ENCODE assay signal across 15 cellular contexts in genomic region chr6:98828210-98828798, GRCh38. TPM values are rescaled to one million over a fixed set of nuclear protein-coding genes. Genes with fewer than 3 reads are reported as not detected.
A peak's percentile ranks its signal among the peaks of the same experiment; 100 is the strongest.
DNase-seq lines count a peak whose midpoint lies in the region; ATAC-seq and TF ChIP-seq lines count a peak whose summit lies in the region.
"Had no signal": no experiment of that assay in that cellular context is flagged by ENCODE, and none has a peak within 500 bp of the region (broad histone marks: within the 10 kb centered on the region; RNA-seq: fewer than 3 reads in every experiment).

No MANE protein-coding gene starts in this region.

- H3K4me2 ChIP-seq in mammary epithelial cell (ENCODE audit: insufficient read depth, low read depth, low read length), result no peak overlapping the region

- DNase-seq in Jurkat, Clone E6-1 (ENCODE audit: low read depth, low spot score), result no peak
- DNase-seq in midbrain (lab: John Stamatoyannopoulos, UW) (peak; percentile 14), transverse colon (no peak), SJCRH30 (no peak), mammary epithelial cell (no peak)
- DNase-seq in activated naive CD8-positive, alpha-beta T cell treated with anti-CD3 and anti-CD28 coated beads, Interleukin-2, amount 50 U/mL, for 24 hours, result no peak
- DNase-seq: activated CD8-positive, alpha-beta memory T cell treated with anti-CD3 and anti-CD28 coated beads, Interleukin-2, amount 10 ng/mL, durations not matched to agents 7 days and 5 days; activated gamma-delta T cell; dermis blood vessel endothelial cell; GDM1; KBM-7; left ventricle myocardium inferior; NCI-H446 had no signal

- in situ Hi-C loops in transverse colon (cut with MboI; ENCODE audit: low pct_ligation_motif_present in 1 of 4, low pct_unique_long_range_greater_than_20kb in 1 of 4, low sequenced_read_pairs in 3 of 4), result no loop called here
- in situ Hi-C loops in mammary epithelial cell (cut with MboI; ENCODE audit: low sequenced_read_pairs in 2 of 2), result no loop called here

- TF ChIP-seq EP300 in transverse colon (IDR thresholded peaks at IDR 0.05; ENCODE audit: low read depth), result no peak

- no peaks in the 10 kb centered on the region for H3K9me3 Mint-ChIP-seq in brain
- no peaks in the 10 kb centered on the region for H3K9me3 Mint-ChIP-seq in activated naive CD8-positive, alpha-beta T cell treated with anti-CD3 and anti-CD28 coated beads, Interleukin-2, amount 50 U/mL, for 24 hours

- no TSS peak for BruUV-seq in mammary epithelial cell (replicated peaks; lab: Mats Ljungman, UMichigan)

- intact Hi-C loops in transverse colon (cut with DNase I; ENCODE audit: low total_unique reads) (no loop called here), mammary epithelial cell (cut with micrococcal nuclease) (no loop called here)

- dilution Hi-C loops in mammary epithelial cell (cut with HindIII; ENCODE audit: low sequenced_read_pairs), result no loop called here

- no peaks in the 10 kb centered on the region for H3K79me2 ChIP-seq in mammary epithelial cell (ENCODE audit: insufficient read depth, low read length)

- TF ChIP-seq POLR2A in transverse colon (IDR thresholded peaks at IDR 0.05), result no peak

- H3K4me1 Mint-ChIP-seq in brain, result peaks cover 85% of the 10 kb centered on the region
- H3K4me1 Mint-ChIP-seq in activated naive CD8-positive, alpha-beta T cell treated with anti-CD3 and anti-CD28 coated beads, Interleukin-2, amount 50 U/mL, for 24 hours, result peaks cover 51% of the 10 kb centered on the region

- peak overlapping the region; percentile 79 to 92 (median 90) for H3K4me3 Mint-ChIP-seq in brain
- no peak overlapping the region for H3K4me3 Mint-ChIP-seq in activated naive CD8-positive, alpha-beta T cell treated with anti-CD3 and anti-CD28 coated beads, Interleukin-2, amount 50 U/mL, for 24 hours
- H3K4me3 Mint-ChIP-seq: activated CD8-positive, alpha-beta memory T cell treated with anti-CD3 and anti-CD28 coated beads, Interleukin-2, amount 10 ng/mL, durations not matched to agents 7 days and 5 days had no signal

- no peak overlapping the region for H2AFZ ChIP-seq in mammary epithelial cell (ENCODE audit: low read depth, low read length)

- H3K36me3 ChIP-seq in ES-I3 (ENCODE audit: insufficient read depth, low read length), result no peaks in the 10 kb centered on the region
- H3K36me3 ChIP-seq in transverse colon, result no peaks in the 10 kb centered on the region
- H3K36me3 ChIP-seq in SJCRH30, result no peaks in the 10 kb centered on the region
- H3K36me3 ChIP-seq in mammary epithelial cell (ENCODE audit: insufficient read depth, low read length), result no peaks in the 10 kb centered on the region
- H3K36me3 ChIP-seq: left ventricle myocardium inferior had no signal

- H3K9me3 ChIP-seq in ES-I3 (ENCODE audit: control insufficient read depth, insufficient read depth, low read length), result no peaks in the 10 kb centered on the region
- no peaks in the 10 kb centered on the region for H3K9me3 ChIP-seq in transverse colon
- H3K9me3 ChIP-seq in SJCRH30 (replicated peaks), result no peaks in the 10 kb centered on the region
- H3K9me3 ChIP-seq in mammary epithelial cell (replicated peaks; ENCODE audit: insufficient read depth, low read length), result no peaks in the 10 kb centered on the region
- H3K9me3 ChIP-seq: left ventricle myocardium inferior had no signal

- H3K27me3 Mint-ChIP-seq in brain, result peaks cover 68% of the 10 kb centered on the region
- H3K27me3 Mint-ChIP-seq in activated naive CD8-positive, alpha-beta T cell treated with anti-CD3 and anti-CD28 coated beads, Interleukin-2, amount 50 U/mL, for 24 hours, result peaks cover 87% of the 10 kb centered on the region

- H3K27me3 ChIP-seq in transverse colon, result peaks cover 100% of the 10 kb centered on the region
- H3K27me3 ChIP-seq in SJCRH30, result peaks cover 4% of the 10 kb centered on the region; the same call in 1 of the 2 replicates
- peaks cover 84% of the 10 kb centered on the region for H3K27me3 ChIP-seq in mammary epithelial cell (ENCODE audit: insufficient read depth, low read length)

- H4K20me1 ChIP-seq in mammary epithelial cell (ENCODE audit: insufficient read depth, low read length), result peaks cover 1% of the 10 kb centered on the region

- peak overlapping the region; percentile 94 to 100 (median 96) for H3K27ac Mint-ChIP-seq in brain
- no peak overlapping the region for H3K27ac Mint-ChIP-seq in activated naive CD8-positive, alpha-beta T cell treated with anti-CD3 and anti-CD28 coated beads, Interleukin-2, amount 50 U/mL, for 24 hours
- H3K27ac Mint-ChIP-seq: activated CD8-positive, alpha-beta memory T cell treated with anti-CD3 and anti-CD28 coated beads, Interleukin-2, amount 10 ng/mL, durations not matched to agents 7 days and 5 days had no signal

- H3K4me1 ChIP-seq in ES-I3 (ENCODE audit: insufficient read depth, low read length) (no peaks in the 10 kb centered on the region; the same call in 1 of the 2 replicates), transverse colon (peaks cover 15 to 44% (median 22%) of the 10 kb centered on the region in 4 donors), SJCRH30 (peaks cover 4% of the 10 kb centered on the region; the same call in 1 of the 2 replicates), mammary epithelial cell (ENCODE audit: insufficient read depth, low read length) (peaks cover 16% of the 10 kb centered on the region)

- no peak for ATAC-seq in activated naive CD8-positive, alpha-beta T cell treated with anti-CD3 and anti-CD28 coated beads, Interleukin-2, amount 50 U/mL, for 24 hours
- ATAC-seq: activated CD8-positive, alpha-beta memory T cell treated with anti-CD3 and anti-CD28 coated beads, Interleukin-2, amount 10 ng/mL, durations not matched to agents 7 days and 5 days had no signal

- CTCF ChIA-PET in mammary epithelial cell (lab: Charles Lee; ENCODE audit: low non-redundant PET), result no interaction called here

- no peak for TF ChIP-seq CTCF in brain (conservative IDR thresholded peaks at IDR 0.05)
- no peak for TF ChIP-seq CTCF in transverse colon (IDR thresholded peaks at IDR 0.05)
- TF ChIP-seq CTCF in mammary epithelial cell (conservative IDR thresholded peaks at IDR 0.05 in 1 of 2, IDR thresholded peaks at IDR 0.05 in 1 of 2; ENCODE audit: extremely low read depth in 1 of 2, insufficient read depth in 1 of 2, low read depth in 1 of 2, low read length in 2 of 2), result no peak

- H3K27ac ChIP-seq in transverse colon, result no peak overlapping the region
- no peak overlapping the region for H3K27ac ChIP-seq in SJCRH30
- H3K27ac ChIP-seq in mammary epithelial cell (ENCODE audit: insufficient read depth, low read depth, low read length), result no peak overlapping the region
- H3K27ac ChIP-seq: left ventricle myocardium inferior had no signal

- 0 to 5% methylated on average over 3 to 12 of the region's 12 CpGs for WGBS in transverse colon (ENCODE audit: low coverage in 1 of 2), 2 donors
- WGBS in mammary epithelial cell (ENCODE audit: low coverage, missing lambda C conversion rate), result 17% methylated on average over 11 of the region's 12 CpGs

- H3K36me3 Mint-ChIP-seq in brain, result no peaks in the 10 kb centered on the region
- no peaks in the 10 kb centered on the region for H3K36me3 Mint-ChIP-seq in activated naive CD8-positive, alpha-beta T cell treated with anti-CD3 and anti-CD28 coated beads, Interleukin-2, amount 50 U/mL, for 24 hours (ENCODE audit: low read depth)

- peak overlapping the region; percentile 51 for H3K4me3 ChIP-seq in Jurkat, Clone E6-1 (ENCODE audit: low read length)
- H3K4me3 ChIP-seq in transverse colon (no peak overlapping the region), SJCRH30 (no peak overlapping the region), mammary epithelial cell (replicated peaks in 1 of 3; ENCODE audit: insufficient read depth in 1 of 3, low read depth in 2 of 3, low read length in 3 of 3) (no peak overlapping the region)

- H3K9ac ChIP-seq in ES-I3 (ENCODE audit: low read depth, low read length) (peak overlapping the region; percentile 46; the same call in 1 of the 2 replicates), mammary epithelial cell (ENCODE audit: insufficient read depth, low read length) (no peak overlapping the region)

RNA-seq across cellular contexts. Expression of gene POU3F2, which starts 6.1 kb away (rescaled TPM):
- polyA plus RNA-seq in Jurkat, Clone E6-1 (2012; ENCODE audit: insufficient read depth, insufficient read length), result 13.2 TPM
- polyA plus RNA-seq in brain (ENCODE audit: insufficient read depth, low read depth, low replicate concordance), result 9.1 TPM
- not detected for total RNA-seq in transverse colon
- total RNA-seq in SJCRH30 (2014; rRNA removed; shearing (Covaris generic)), result 0.25 and 0.26 TPM in 2 replicates
- total RNA-seq in mammary epithelial cell, result not detected
- polyA plus RNA-seq in mammary epithelial cell, result not detected
- not detected for polyA minus RNA-seq in mammary epithelial cell
- total RNA-seq: activated CD8-positive, alpha-beta memory T cell treated with anti-CD3 and anti-CD28 coated beads, Interleukin-2, amount 10 ng/mL, durations not matched to agents 7 days and 5 days; dermis blood vessel endothelial cell; left ventricle myocardium inferior had no signal
